ENCODE assay signal across 13 cellular contexts in genomic region chr9:75150512-75150911, GRCh38.
DNase-seq lines count a peak whose midpoint lies in the region; ATAC-seq and TF ChIP-seq lines count a peak whose summit lies in the region.
"Had no signal": no experiment of that assay in that cellular context is flagged by ENCODE, and none has a peak within 500 bp of the region (broad histone marks: within the 10 kb centered on the region; RNA-seq: fewer than 3 reads in every experiment).

No MANE protein-coding gene starts in this region.

- WGBS in lower leg skin, 2 donors = 96 to 97% methylated on average over 6 of the region's 6 CpGs

- H3K4me3 Mint-ChIP-seq in activated T-helper 2 cell treated with anti-CD3 and anti-CD28 coated beads, Interferon-gamma antibody, Interleukin-2, Interleukin-4, amounts not matched to agents 10 μg/mL and 5 μg/mL and 100 μg/mL, durations not matched to agents 14 hours and 24 hours and 36 hours (ENCODE audit: low read depth) = no peak overlapping the region
- H3K4me3 Mint-ChIP-seq in naive thymus-derived CD4-positive, alpha-beta T cell = peak overlapping the region; percentile 64 to 88 (median 74)
- H3K4me3 Mint-ChIP-seq: nephron had no signal

- no peak for TF ChIP-seq POLR2A in lower leg skin (IDR thresholded peaks at IDR 0.05)

- H3K27ac ChIP-seq in BLaER1 treated with 17β-estradiol and CSF1 and Interleukin-3, amounts not matched to agents 10 nM and 100 nM = peak overlapping the region; percentile 67 to 94 (median 81); a peak in 21 of 22 replicates
- H3K27ac ChIP-seq in DND-41 (ENCODE audit: low read length) = peak overlapping the region; percentile 78
- H3K27ac ChIP-seq in naive thymus-derived CD4-positive, alpha-beta T cell (ENCODE audit: low read depth, low read length) = peak overlapping the region; percentile 53
- H3K27ac ChIP-seq: colonic mucosa had no signal

- peaks cover 19 to 63% (median 45%) of the 10 kb centered on the region in 11 experiments for H3K36me3 ChIP-seq in BLaER1 treated with 17β-estradiol and CSF1 and Interleukin-3, amounts not matched to agents 10 nM and 100 nM
- H3K36me3 ChIP-seq in DND-41 (ENCODE audit: insufficient read depth, low read length) = peaks cover 19% of the 10 kb centered on the region
- H3K36me3 ChIP-seq in naive thymus-derived CD4-positive, alpha-beta T cell (ENCODE audit: control insufficient read depth in 2 of 3, insufficient read depth in 3 of 3, low read length in 3 of 3) = no peaks in the 10 kb centered on the region

- peak overlapping the region in 10 of 11 experiments; percentile 23 to 71 (median 58); a peak in 14 of 22 replicates for H3K9ac ChIP-seq in BLaER1 treated with 17β-estradiol and CSF1 and Interleukin-3, amounts not matched to agents 10 nM and 100 nM
- peak overlapping the region; percentile 23; the same call in 1 of the 2 replicates for H3K9ac ChIP-seq in DND-41 (ENCODE audit: low read depth, low read length)

- no peaks in the 10 kb centered on the region for H3K27me3 Mint-ChIP-seq in activated T-helper 2 cell treated with anti-CD3 and anti-CD28 coated beads, Interferon-gamma antibody, Interleukin-2, Interleukin-4, amounts not matched to agents 10 μg/mL and 5 μg/mL and 100 μg/mL, durations not matched to agents 14 hours and 24 hours and 36 hours (ENCODE audit: low read depth)
- H3K27me3 Mint-ChIP-seq in naive thymus-derived CD4-positive, alpha-beta T cell = no peaks in the 10 kb centered on the region

- CTCF ChIA-PET in naive thymus-derived CD4-positive, alpha-beta T cell (lab: Charles Lee) = interaction anchor here (0.6 to 1.3 kb wide), 4 partner anchors 13 to 122 kb away, joined by 3 read pairs; partner anchors contain the start of gene CARNMT1

- H3K27ac Mint-ChIP-seq in activated T-helper 2 cell treated with anti-CD3 and anti-CD28 coated beads, Interferon-gamma antibody, Interleukin-2, Interleukin-4, amounts not matched to agents 10 μg/mL and 5 μg/mL and 100 μg/mL, durations not matched to agents 14 hours and 24 hours and 36 hours = peak overlapping the region; percentile 35
- peak overlapping the region; percentile 81 to 97 (median 95) for H3K27ac Mint-ChIP-seq in naive thymus-derived CD4-positive, alpha-beta T cell

- peak overlapping the region; percentile 45 to 92 (median 79) for H3K4me2 ChIP-seq in BLaER1 treated with 17β-estradiol and CSF1 and Interleukin-3, amounts not matched to agents 10 nM and 100 nM
- H3K4me2 ChIP-seq in DND-41 (ENCODE audit: insufficient read depth, low read length) = no peak overlapping the region

- ATAC-seq in DND-41 (ENCODE audit: insufficient read depth, low read depth) (no peak), GM21786 (IDR thresholded peaks at IDR 0.05; ENCODE audit: unreplicated experiment) (no peak), HG03108 (IDR thresholded peaks at IDR 0.05; ENCODE audit: unreplicated experiment) (no peak)
- ATAC-seq in naive thymus-derived CD4-positive, alpha-beta T cell = no peak
- ATAC-seq: HCT116 had no signal

- H4K20me1 ChIP-seq in BLaER1 treated with 17β-estradiol and CSF1 and Interleukin-3, amounts not matched to agents 10 nM and 100 nM = peaks cover 0 to 31% (median 0%) of the 10 kb centered on the region in 11 experiments; a peak in 3 of 22 replicates
- no peaks in the 10 kb centered on the region for H4K20me1 ChIP-seq in DND-41 (ENCODE audit: insufficient read depth, low read length)

- H3K9me3 Mint-ChIP-seq in activated T-helper 2 cell treated with anti-CD3 and anti-CD28 coated beads, Interferon-gamma antibody, Interleukin-2, Interleukin-4, amounts not matched to agents 10 μg/mL and 5 μg/mL and 100 μg/mL, durations not matched to agents 14 hours and 24 hours and 36 hours = no peaks in the 10 kb centered on the region
- peaks cover 0 to 6% (median 0%) of the 10 kb centered on the region in 11 donors for H3K9me3 Mint-ChIP-seq in naive thymus-derived CD4-positive, alpha-beta T cell
- H3K9me3 Mint-ChIP-seq: nephron had no signal

- no peaks in the 10 kb centered on the region for H3K27me3 ChIP-seq in BLaER1 treated with 17β-estradiol and CSF1 and Interleukin-3, amounts not matched to agents 10 nM and 100 nM
- H3K27me3 ChIP-seq in DND-41 (ENCODE audit: insufficient read depth, low read length, poor library complexity) = no peaks in the 10 kb centered on the region
- H3K27me3 ChIP-seq in naive thymus-derived CD4-positive, alpha-beta T cell (ENCODE audit: control insufficient read depth in 2 of 2, insufficient read depth in 2 of 2, low read length in 2 of 2) = no peaks in the 10 kb centered on the region
- H3K27me3 ChIP-seq: colonic mucosa had no signal

- intact Hi-C loops in activated T-helper 2 cell treated with anti-CD3 and anti-CD28 coated beads, Interferon-gamma antibody, Interleukin-2, Interleukin-4, amounts not matched to agents 10 μg/mL and 5 μg/mL and 100 μg/mL, durations not matched to agents 14 hours and 24 hours and 36 hours (cut with micrococcal nuclease) = loop anchor here (5.0 to 10.0 kb wide), 2 partner anchors 37 to 1274 kb away; no protein-coding TSS in a partner anchor
- intact Hi-C loops in naive thymus-derived CD4-positive, alpha-beta T cell (cut with micrococcal nuclease) = loop anchor here (1.0 to 10.0 kb wide), 5 partner anchors 8 to 1244 kb away; partner anchors contain the start of genes C9orf40 (in 1 of the 2) and RFK (in 1 of the 2)
- intact Hi-C loops in lower leg skin (cut with DNase I; ENCODE audit: low total_unique reads) = no loop called here

- peaks cover 47% of the 10 kb centered on the region for H3K36me3 Mint-ChIP-seq in activated T-helper 2 cell treated with anti-CD3 and anti-CD28 coated beads, Interferon-gamma antibody, Interleukin-2, Interleukin-4, amounts not matched to agents 10 μg/mL and 5 μg/mL and 100 μg/mL, durations not matched to agents 14 hours and 24 hours and 36 hours (ENCODE audit: low read depth)
- H3K36me3 Mint-ChIP-seq in naive thymus-derived CD4-positive, alpha-beta T cell = peaks cover 0 to 46% (median 11%) of the 10 kb centered on the region in 5 donors

- no peak for DNase-seq in DND-41
- DNase-seq in activated T-helper 2 cell treated with anti-CD3 and anti-CD28 coated beads, Interferon-gamma antibody, Interleukin-2, Interleukin-4, amounts not matched to agents 10 μg/mL and 5 μg/mL and 100 μg/mL, durations not matched to agents 14 hours and 24 hours and 36 hours (ENCODE audit: low spot score) = no peak
- no peak for DNase-seq in naive thymus-derived CD4-positive, alpha-beta T cell
- DNase-seq in lower leg skin (ENCODE audit: low spot score in 2 of 2) = no peak
- DNase-seq: aorta, colonic mucosa, NCI-H1694 treated with DMSO at 0.1 percent for 48 hours had no signal

- H3K4me1 Mint-ChIP-seq in activated T-helper 2 cell treated with anti-CD3 and anti-CD28 coated beads, Interferon-gamma antibody, Interleukin-2, Interleukin-4, amounts not matched to agents 10 μg/mL and 5 μg/mL and 100 μg/mL, durations not matched to agents 14 hours and 24 hours and 36 hours (ENCODE audit: low read depth) = peaks cover 71% of the 10 kb centered on the region
- H3K4me1 Mint-ChIP-seq in naive thymus-derived CD4-positive, alpha-beta T cell = peaks cover 42 to 89% (median 83%) of the 10 kb centered on the region in 7 donors

- peaks cover 0 to 22% (median 13%) of the 10 kb centered on the region in 11 experiments; a peak in 15 of 22 replicates for H3K9me3 ChIP-seq in BLaER1 treated with 17β-estradiol and CSF1 and Interleukin-3, amounts not matched to agents 10 nM and 100 nM (replicated peaks in 1 of 11)
- H3K9me3 ChIP-seq in DND-41 (ENCODE audit: insufficient read depth, low read length, severe bottlenecking) = no peaks in the 10 kb centered on the region
- H3K9me3 ChIP-seq in naive thymus-derived CD4-positive, alpha-beta T cell (ENCODE audit: control insufficient read depth in 2 of 3, low read length in 3 of 3) = no peaks in the 10 kb centered on the region
- H3K9me3 ChIP-seq: colonic mucosa had no signal

- H2AFZ ChIP-seq in DND-41 (ENCODE audit: low read depth, low read length) = no peak overlapping the region

- peak overlapping the region in 2 of 10 experiments; percentile 6 to 18; a peak in 4 of 20 replicates for H3K4me3 ChIP-seq in BLaER1 treated with 17β-estradiol and CSF1 and Interleukin-3, amounts not matched to agents 10 nM and 100 nM
- H3K4me3 ChIP-seq in DND-41 (ENCODE audit: low read depth in 1 of 2, low read length in 2 of 2) = no peak overlapping the region
- no peak overlapping the region for H3K4me3 ChIP-seq in naive thymus-derived CD4-positive, alpha-beta T cell (ENCODE audit: low read length)
- no peak overlapping the region for H3K4me3 ChIP-seq in lower leg skin (ENCODE audit: low read depth, poor library complexity, severe bottlenecking)
- H3K4me3 ChIP-seq: colonic mucosa, lung had no signal

- no peaks in the 10 kb centered on the region for H3K79me2 ChIP-seq in DND-41 (ENCODE audit: insufficient read depth, low read length)

- peaks cover 50 to 77% (median 63%) of the 10 kb centered on the region in 10 experiments for H3K4me1 ChIP-seq in BLaER1 treated with 17β-estradiol and CSF1 and Interleukin-3, amounts not matched to agents 10 nM and 100 nM
- peaks cover 72% of the 10 kb centered on the region for H3K4me1 ChIP-seq in DND-41 (ENCODE audit: insufficient read depth, low read length)
- H3K4me1 ChIP-seq in naive thymus-derived CD4-positive, alpha-beta T cell (ENCODE audit: control insufficient read depth in 2 of 2, insufficient read depth in 2 of 2, low read length in 2 of 2) = peaks cover 64 to 73% of the 10 kb centered on the region in 2 donors
- H3K4me1 ChIP-seq: colonic mucosa had no signal

- POLR2A ChIA-PET in naive thymus-derived CD4-positive, alpha-beta T cell (lab: Charles Lee) = interaction anchor here (1.3 to 3.9 kb wide), 3 partner anchors 9 to 63 kb away, joined by 3 to 32 read pairs (median 5); partner anchors contain the start of genes NMRK1 and OSTF1

- TF ChIP-seq CTCF in DND-41 (IDR thresholded peaks at IDR 0.05; ENCODE audit: borderline replicate concordance, extremely low read depth, low read length, poor library complexity, severe bottlenecking) (no peak), lower leg skin (IDR thresholded peaks at IDR 0.05) (no peak)
